ENCODE assay signal across 7 cellular contexts in genomic region chr2:9753665-9754531, GRCh38.
DNase-seq lines count a peak whose midpoint lies in the region; ATAC-seq and TF ChIP-seq lines count a peak whose summit lies in the region.

No MANE protein-coding gene starts in this region.

- peak overlapping the region; percentile 85 for H3K27ac ChIP-seq in suprapubic skin
- H3K27ac ChIP-seq in MM.1S (ENCODE audit: low read length) = no peak overlapping the region

- 49% methylated on average over 25 of the region's 36 CpGs for WGBS in suprapubic skin

- H3K79me2 ChIP-seq in MM.1S (ENCODE audit: low read length) = no peaks in the 10 kb centered on the region

- TF ChIP-seq CTCF in suprapubic skin (IDR thresholded peaks at IDR 0.05) = no peak
- TF ChIP-seq CTCF in MM.1S (IDR thresholded peaks at IDR 0.05; ENCODE audit: low read length) = no peak

- no peak overlapping the region for H2AFZ ChIP-seq in MM.1S (ENCODE audit: low read length)

- no peaks in the 10 kb centered on the region for H4K20me1 ChIP-seq in MM.1S (ENCODE audit: insufficient read depth, low read length)

- no peak for TF ChIP-seq POLR2A in suprapubic skin (IDR thresholded peaks at IDR 0.05)

- H3K9me2 ChIP-seq in MM.1S (replicated peaks; ENCODE audit: insufficient read depth, low read length) = no peaks in the 10 kb centered on the region

- ATAC-seq in HG03175 (IDR thresholded peaks at IDR 0.05; ENCODE audit: unreplicated experiment) = peak; percentile 41
- ATAC-seq in left colon = peak; percentile 78
- no peak for ATAC-seq in GM21528 (IDR thresholded peaks at IDR 0.05; ENCODE audit: low FRiP score, unreplicated experiment)

- H3K9me3 ChIP-seq in suprapubic skin = no peaks in the 10 kb centered on the region
- H3K9me3 ChIP-seq in MM.1S (replicated peaks; ENCODE audit: insufficient read depth, low read length) = no peaks in the 10 kb centered on the region

- H3K27me3 ChIP-seq in suprapubic skin = no peaks in the 10 kb centered on the region
- H3K27me3 ChIP-seq in MM.1S (replicated peaks; ENCODE audit: insufficient read depth, low read length) = peaks cover 17% of the 10 kb centered on the region; the same call in 1 of the 2 replicates

- H3K4me3 ChIP-seq in suprapubic skin = peak overlapping the region; percentile 11
- H3K4me3 ChIP-seq in MM.1S (ENCODE audit: low read length) = no peak overlapping the region

- no peaks in the 10 kb centered on the region for H3K36me3 ChIP-seq in suprapubic skin
- H3K36me3 ChIP-seq in MM.1S (replicated peaks; ENCODE audit: insufficient read depth, low read length) = no peaks in the 10 kb centered on the region

- no peak overlapping the region for H3K9ac ChIP-seq in MM.1S (ENCODE audit: low read length)

- H3F3A ChIP-seq in MM.1S (ENCODE audit: insufficient read depth, low read length) = no peaks in the 10 kb centered on the region

- intact Hi-C loops in left colon (cut with DNase I, micrococcal nuclease) = no loop called here

- H3K4me2 ChIP-seq in MM.1S (ENCODE audit: low read depth, low read length) = no peak overlapping the region

- TF ChIP-seq EP300 in suprapubic skin (IDR thresholded peaks at IDR 0.05) = no peak

- DNase-seq in activated T-cell treated with anti-CD3 and anti-CD28 coated beads for 1 hour (ENCODE audit: low read depth) (peak; percentile 17), left colon (peak; percentile 58 to 62), suprapubic skin (ENCODE audit: low spot score in 2 of 2) (no peak), MM.1S (no peak), islet precursor cell (no peak)

- peaks cover 59% of the 10 kb centered on the region for H3K4me1 ChIP-seq in suprapubic skin
- no peaks in the 10 kb centered on the region for H3K4me1 ChIP-seq in MM.1S (ENCODE audit: low read length)

Comparison
In these comparisons a context has a peak if more than half of its experiments do, and no peak if none do; other contexts are left out.
1. DNase-seq: peak in activated T-cell treated with anti-CD3 and anti-CD28 coated beads for 1 hour (single experiment) and left colon (2 of 2); none in suprapubic skin (0 of 2), MM.1S (single experiment) and islet precursor cell (single experiment).